21 cellular contexts compared by ENCODE assay signal in the genomic region with DNA sequence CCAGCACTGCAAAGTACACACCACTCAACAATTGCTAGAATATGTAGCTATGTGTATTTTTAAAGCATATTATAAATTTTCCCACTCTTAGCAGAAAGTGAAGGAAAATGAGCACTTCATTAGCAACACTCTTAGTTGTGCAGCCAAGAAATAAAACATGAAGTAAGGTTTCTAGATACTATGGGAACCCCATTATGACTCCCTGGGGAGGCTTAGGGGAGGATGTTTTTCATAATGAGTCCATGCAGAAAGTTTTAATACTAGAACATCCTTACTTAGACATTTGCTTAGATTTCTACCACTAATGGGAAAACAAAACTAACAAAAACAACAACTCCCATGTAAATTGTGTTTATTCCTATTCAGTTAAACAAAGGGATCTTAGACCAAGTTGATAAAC.
"Had no signal": no experiment of that assay in that cellular context is flagged by ENCODE, and none has a peak within 500 bp of the region (broad histone marks: within the 10 kb centered on the region; RNA-seq: fewer than 3 reads in every experiment).

No MANE protein-coding gene starts in this region.

- DNase-seq: activated CD4-positive, alpha-beta memory T cell treated with anti-CD3 and anti-CD28 coated beads for 36 hours; activated CD4-positive, alpha-beta T cell treated with anti-CD3 and anti-CD28 coated beads for 48 hours; activated effector memory CD4-positive, alpha-beta T cell treated with Interleukin-2 at 50 U/mL for 16 hours; activated naive CD4-positive, alpha-beta T cell treated with anti-CD3 and anti-CD28 coated beads for 36 hours; activated T-cell treated with anti-CD3 and anti-CD28 coated beads, Interleukin-2, amount 50 U/mL, for 72 hours; amygdala; cerebellar nuclear complex; endodermal cell; glutamatergic neuron; kidney glomerular epithelial cell; natural killer cell; stimulated activated CD4-positive, alpha-beta T cell treated with anti-CD3 and anti-CD28 coated beads, Interleukin-12 subunit alpha, Interleukin-12 subunit beta, amount 100 ng/mL, for 4 hours; stimulated activated CD4-positive, alpha-beta T cell treated with anti-CD3 and anti-CD28 coated beads, Interleukin-4, amount 100 ng/mL, for 4 hours; tibial artery had no signal

- ATAC-seq: activated T-cell treated with anti-CD3 and anti-CD28 coated beads, Interleukin-2, amount 50 U/mL, for 72 hours; left lung; natural killer cell had no signal

- H2AFZ ChIP-seq: hepatocyte had no signal

- H3K27me3 ChIP-seq: hepatocyte, left lung, tibial artery had no signal

- H3K27ac Mint-ChIP-seq: activated CD4-positive, alpha-beta memory T cell treated with anti-CD3 and anti-CD28 coated beads for 36 hours; activated naive CD4-positive, alpha-beta T cell treated with anti-CD3 and anti-CD28 coated beads for 36 hours; activated T-cell treated with anti-CD3 and anti-CD28 coated beads, Interleukin-2, amount 50 U/mL, for 72 hours; endodermal cell; natural killer cell; stimulated activated naive CD8-positive, alpha-beta T cell treated with anti-CD3 and anti-CD28 coated beads, Interleukin-15, Interleukin-2, amounts not matched to agents 100 ng/mL and 50 ng/mL, for 24 hours; T-helper 1 cell treated with Interleukin-12 subunit alpha and Interleukin-12 subunit beta and Interleukin-4 antibody, amounts not matched to agents 30 μg/mL and 1 μg/mL, for 36 hours had no signal

- H3K4me2 ChIP-seq: hepatocyte had no signal

- H3K4me3 Mint-ChIP-seq: activated CD4-positive, alpha-beta memory T cell treated with anti-CD3 and anti-CD28 coated beads for 36 hours; activated naive CD4-positive, alpha-beta T cell treated with anti-CD3 and anti-CD28 coated beads for 36 hours; activated T-cell treated with anti-CD3 and anti-CD28 coated beads, Interleukin-2, amount 50 U/mL, for 72 hours; endodermal cell; natural killer cell; stimulated activated naive CD8-positive, alpha-beta T cell treated with anti-CD3 and anti-CD28 coated beads, Interleukin-15, Interleukin-2, amounts not matched to agents 100 ng/mL and 50 ng/mL, for 24 hours; T-helper 1 cell treated with Interleukin-12 subunit alpha and Interleukin-12 subunit beta and Interleukin-4 antibody, amounts not matched to agents 30 μg/mL and 1 μg/mL, for 36 hours had no signal

- H3K36me3 Mint-ChIP-seq: activated CD4-positive, alpha-beta memory T cell treated with anti-CD3 and anti-CD28 coated beads for 36 hours; natural killer cell had no signal

- H3K9me3 Mint-ChIP-seq: activated CD4-positive, alpha-beta memory T cell treated with anti-CD3 and anti-CD28 coated beads for 36 hours; activated naive CD4-positive, alpha-beta T cell treated with anti-CD3 and anti-CD28 coated beads for 36 hours; activated T-cell treated with anti-CD3 and anti-CD28 coated beads, Interleukin-2, amount 50 U/mL, for 72 hours; endodermal cell; natural killer cell; T-helper 1 cell treated with Interleukin-12 subunit alpha and Interleukin-12 subunit beta and Interleukin-4 antibody, amounts not matched to agents 30 μg/mL and 1 μg/mL, for 36 hours had no signal

- H3K27ac ChIP-seq: coronary artery, epithelial cell of prostate, hepatocyte, left lung, tibial artery had no signal

- H3K4me3 ChIP-seq: coronary artery, hepatocyte, left lung, lung, tibial artery had no signal

- H3K4me1 ChIP-seq: left lung had no signal

- H3K79me2 ChIP-seq: hepatocyte had no signal

- H3K36me3 ChIP-seq: left lung, tibial artery had no signal

- H3K4me1 Mint-ChIP-seq: natural killer cell had no signal

- H3K9me3 ChIP-seq: left lung, tibial artery had no signal
